8 cellular contexts compared by ENCODE assay signal in the genomic region with DNA sequence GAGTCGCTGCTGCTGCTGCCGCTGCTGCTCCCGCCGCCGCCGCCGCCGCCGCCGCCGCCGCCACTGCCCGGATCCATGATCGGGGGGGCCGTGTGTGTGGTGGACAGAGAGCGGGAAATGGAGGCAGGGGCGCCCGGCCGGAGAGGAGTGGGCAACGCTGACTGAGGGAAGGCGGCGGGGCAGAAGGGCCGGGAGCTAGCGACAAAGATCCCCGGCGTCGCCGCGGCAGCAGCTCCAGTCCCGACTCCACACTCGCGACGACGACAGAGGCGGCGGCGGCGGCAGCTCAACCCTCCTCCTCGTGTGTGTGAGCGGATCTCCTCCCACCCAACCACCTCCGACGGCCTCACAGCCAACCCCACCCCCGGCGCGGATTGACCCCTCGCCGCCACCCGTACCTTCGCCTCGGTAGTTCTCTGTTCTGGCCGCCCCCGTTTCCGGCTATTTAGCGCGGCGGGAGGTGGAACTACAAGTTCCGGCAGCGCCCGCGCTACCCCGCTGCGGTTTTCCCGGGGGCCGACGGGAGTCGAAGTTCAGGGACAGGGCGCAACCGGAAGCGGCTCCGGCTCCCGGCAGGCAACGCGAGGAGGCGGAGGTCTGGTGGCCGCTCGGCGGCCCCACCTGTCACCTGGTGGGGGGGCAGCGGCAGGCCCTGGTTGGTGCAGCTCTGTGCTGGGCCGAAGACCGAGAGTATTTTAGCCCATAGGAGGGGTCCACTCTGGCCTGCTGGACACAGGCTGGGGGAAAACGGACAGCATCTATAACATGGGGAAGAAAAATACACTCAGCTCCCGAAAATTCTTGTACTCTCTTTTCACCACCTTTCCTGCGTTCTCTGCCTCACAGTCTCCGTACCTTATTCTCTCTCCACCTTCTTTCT. TPM values are rescaled to one million over a fixed set of nuclear protein-coding genes. Genes with fewer than 3 reads are reported as not detected.
A peak's percentile ranks its signal among the peaks of the same experiment; 100 is the strongest.
DNase-seq lines count a peak whose midpoint lies in the region; ATAC-seq and TF ChIP-seq lines count a peak whose summit lies in the region.

A gene (minus strand): TSS at position 313 of the 880 bp plus-strand sequence. CDS start 236 bp downstream, at position 77.

- DNase-seq in ELF-1 (ENCODE audit: low read depth, low spot score), result peak; percentile 99
- peak; percentile 93 for DNase-seq in GOT3 (lab: John Stamatoyannopoulos, UW)
- peak; percentile 97 for DNase-seq in LoVo (ENCODE audit: low spot score)
- DNase-seq in RWPE2 (ENCODE audit: low spot score), result peak; percentile 99
- peak; percentile 99 for DNase-seq in activated T-helper 2 cell treated with anti-CD3 and anti-CD28 coated beads, Interferon-gamma antibody, Interleukin-2, Interleukin-4, amounts not matched to agents 10 μg/mL and 5 μg/mL and 100 μg/mL, durations not matched to agents 14 hours and 24 hours and 36 hours (ENCODE audit: low spot score)
- DNase-seq in fibroblast of mammary gland (ENCODE audit: low read depth), result peak; percentile 96
- peak; percentile 98 for DNase-seq in natural killer cell
- DNase-seq in stimulated activated naive CD4-positive, alpha-beta T cell treated with Interleukin-2 at 50 U/mL for 16 hours (lab: John Stamatoyannopoulos, UW), result peak; percentile 99

- H3K27me3 ChIP-seq in RWPE2 (ENCODE audit: insufficient read depth, poor library complexity, severe bottlenecking), result no peaks in the 10 kb centered on the region

- peaks cover 9% of the 10 kb centered on the region for H3K27me3 Mint-ChIP-seq in activated T-helper 2 cell treated with anti-CD3 and anti-CD28 coated beads, Interferon-gamma antibody, Interleukin-2, Interleukin-4, amounts not matched to agents 10 μg/mL and 5 μg/mL and 100 μg/mL, durations not matched to agents 14 hours and 24 hours and 36 hours (ENCODE audit: low read depth)
- H3K27me3 Mint-ChIP-seq in natural killer cell (ENCODE audit: low read depth in 2 of 2), result peaks cover 0 to 8% of the 10 kb centered on the region in 2 donors

- H3K36me3 ChIP-seq in RWPE2 (ENCODE audit: low read depth), result peaks cover 14% of the 10 kb centered on the region

- H3K27ac Mint-ChIP-seq in activated T-helper 2 cell treated with anti-CD3 and anti-CD28 coated beads, Interferon-gamma antibody, Interleukin-2, Interleukin-4, amounts not matched to agents 10 μg/mL and 5 μg/mL and 100 μg/mL, durations not matched to agents 14 hours and 24 hours and 36 hours, result peak within 1 kb of the TSS; percentile 94
- peak within 1 kb of the TSS; percentile 78 to 90 for H3K27ac Mint-ChIP-seq in natural killer cell

- H3K9me3 Mint-ChIP-seq in activated T-helper 2 cell treated with anti-CD3 and anti-CD28 coated beads, Interferon-gamma antibody, Interleukin-2, Interleukin-4, amounts not matched to agents 10 μg/mL and 5 μg/mL and 100 μg/mL, durations not matched to agents 14 hours and 24 hours and 36 hours, result no peaks in the 10 kb centered on the region
- no peaks in the 10 kb centered on the region for H3K9me3 Mint-ChIP-seq in natural killer cell

- TF ChIP-seq CTCF in RWPE2 (IDR thresholded peaks at IDR 0.05; ENCODE audit: poor library complexity, severe bottlenecking) (no peak), fibroblast of mammary gland (conservative IDR thresholded peaks at IDR 0.05; ENCODE audit: control insufficient read depth, insufficient read depth, low read depth, low read length) (no peak), natural killer cell (IDR thresholded peaks at IDR 0.05) (no peak)

- peak within 1 kb of the TSS; percentile 95 for H3K4me3 Mint-ChIP-seq in activated T-helper 2 cell treated with anti-CD3 and anti-CD28 coated beads, Interferon-gamma antibody, Interleukin-2, Interleukin-4, amounts not matched to agents 10 μg/mL and 5 μg/mL and 100 μg/mL, durations not matched to agents 14 hours and 24 hours and 36 hours (ENCODE audit: low read depth)
- H3K4me3 Mint-ChIP-seq in natural killer cell, result peak within 1 kb of the TSS; percentile 89

- H3K4me1 Mint-ChIP-seq in activated T-helper 2 cell treated with anti-CD3 and anti-CD28 coated beads, Interferon-gamma antibody, Interleukin-2, Interleukin-4, amounts not matched to agents 10 μg/mL and 5 μg/mL and 100 μg/mL, durations not matched to agents 14 hours and 24 hours and 36 hours (ENCODE audit: low read depth), result peaks cover 32% of the 10 kb centered on the region
- peaks cover 33 to 41% of the 10 kb centered on the region in 2 donors for H3K4me1 Mint-ChIP-seq in natural killer cell

- H3K4me3 ChIP-seq in RWPE2 (ENCODE audit: severe bottlenecking) (peak within 1 kb of the TSS; percentile 97), fibroblast of mammary gland (ENCODE audit: control insufficient read depth, low read depth, low read length) (peak within 1 kb of the TSS; percentile 92)

- peaks cover 13% of the 10 kb centered on the region for H3K4me1 ChIP-seq in RWPE2 (ENCODE audit: insufficient read depth, poor library complexity, severe bottlenecking)

- H3K36me3 Mint-ChIP-seq in activated T-helper 2 cell treated with anti-CD3 and anti-CD28 coated beads, Interferon-gamma antibody, Interleukin-2, Interleukin-4, amounts not matched to agents 10 μg/mL and 5 μg/mL and 100 μg/mL, durations not matched to agents 14 hours and 24 hours and 36 hours (ENCODE audit: low read depth), result peaks cover 30% of the 10 kb centered on the region
- no peaks in the 10 kb centered on the region for H3K36me3 Mint-ChIP-seq in natural killer cell

- intact Hi-C loops in activated T-helper 2 cell treated with anti-CD3 and anti-CD28 coated beads, Interferon-gamma antibody, Interleukin-2, Interleukin-4, amounts not matched to agents 10 μg/mL and 5 μg/mL and 100 μg/mL, durations not matched to agents 14 hours and 24 hours and 36 hours (cut with micrococcal nuclease), result loop anchor here (2.0 to 10.0 kb wide), 4 partner anchors 61 to 974 kb away; a partner anchor contains a TSS
- intact Hi-C loops in natural killer cell (cut with micrococcal nuclease), result loop anchor here (1.0 to 10.0 kb wide), 5 partner anchors 59 to 972 kb away; a partner anchor contains a TSS

- H3K9me3 ChIP-seq in RWPE2 (ENCODE audit: severe bottlenecking), result no peaks in the 10 kb centered on the region

- peak within 1 kb of the TSS; percentile 83 for H3K27ac ChIP-seq in RWPE2 (ENCODE audit: poor library complexity, severe bottlenecking)

- peak; percentile 83 for ATAC-seq in RWPE2 (ENCODE audit: low read depth)
- ATAC-seq in natural killer cell, result peak; percentile 90 to 98 (median 93)

RNA-seq across cellular contexts. Expression of the gene that starts here (rescaled TPM):
- total RNA-seq in activated T-helper 2 cell treated with anti-CD3 and anti-CD28 coated beads, Interferon-gamma antibody, Interleukin-2, Interleukin-4, amounts not matched to agents 10 μg/mL and 5 μg/mL and 100 μg/mL, durations not matched to agents 14 hours and 24 hours and 36 hours, result 216 and 226 TPM in 2 replicates
- total RNA-seq in natural killer cell, result 10 to 100 TPM; 51.4 to 77.8 (median 60.8) TPM

Comparison
In these comparisons a context has a peak if more than half of its experiments do, and no peak if none do; other contexts are left out.
1. Peak in every context shown above with its lines: DNase-seq, ATAC-seq, H3K4me3 ChIP-seq and H3K27ac ChIP-seq.